In the genomic region with DNA sequence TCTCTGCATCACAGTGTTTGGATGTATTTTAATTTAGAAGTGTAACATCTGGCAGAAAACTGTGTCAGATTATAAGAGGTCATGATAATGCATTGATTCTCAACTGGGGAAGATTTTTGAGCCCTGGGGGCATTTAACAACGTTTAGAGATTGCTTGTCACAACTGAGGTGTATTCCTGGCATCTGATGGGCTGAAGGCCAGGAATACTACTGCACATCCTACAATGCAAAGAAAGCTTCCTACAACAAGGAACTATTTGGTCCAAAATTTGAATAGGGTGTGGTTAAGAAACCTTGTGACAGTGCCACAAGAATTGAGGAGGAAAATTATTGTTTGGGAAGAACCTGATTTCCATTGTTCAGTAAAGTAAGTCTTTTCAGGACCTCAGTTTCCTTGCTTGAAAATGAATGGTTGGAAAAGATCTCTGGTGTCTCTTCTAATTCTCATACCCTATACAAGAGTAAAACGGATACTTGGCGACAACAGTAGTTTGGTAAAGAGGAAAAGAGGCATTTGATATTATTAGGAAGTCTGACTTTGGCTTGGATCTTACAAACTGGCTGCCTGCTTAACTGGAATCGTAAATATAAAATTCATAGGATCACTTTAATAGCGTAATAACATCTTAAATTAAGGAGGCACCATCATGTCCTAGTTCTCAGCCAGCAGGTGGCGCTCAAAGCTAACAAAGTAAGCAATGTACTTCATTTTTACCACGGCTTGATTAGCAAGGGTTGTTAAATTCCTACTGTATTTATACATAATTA, we compare ENCODE assay signal across 8 cellular contexts. TPM values are rescaled to one million over a fixed set of nuclear protein-coding genes. Genes with fewer than 3 reads are reported as not detected.
DNase-seq lines count a peak whose midpoint lies in the region; ATAC-seq, FAIRE-seq and TF ChIP-seq lines count a peak whose summit lies in the region.

No MANE protein-coding gene starts in this region.

- peak; percentile 100 for FAIRE-seq in H54 (lab: Jason Lieb, UNC)

- peak; percentile 97 for TF ChIP-seq CTCF in chondrocyte (IDR thresholded peaks at IDR 0.05)

- DNase-seq in C1 segment of cervical spinal cord (lab: John Stamatoyannopoulos, UW) = peak in 11 of 14 donors; percentile 4 to 77 (median 35)
- peak; percentile 23 for DNase-seq in H54 (ENCODE audit: insufficient read length, low spot score)
- DNase-seq in NCI-H226 = peak; percentile 45
- peak; percentile 79 to 82 for DNase-seq in activated CD4-positive, alpha-beta T cell treated with anti-CD3 and anti-CD28 coated beads for 24 hours (ENCODE audit: low read depth in 2 of 2)
- DNase-seq in chondrocyte (ENCODE audit: low spot score) = no peak
- peak; percentile 88 for DNase-seq in left kidney (ENCODE audit: low read depth, low spot score)
- peak; percentile 81 to 84 for DNase-seq in stimulated activated CD4-positive, alpha-beta T cell treated with anti-CD3 and anti-CD28 coated beads, Interleukin-2, amount 100 ng/mL, for 48 hours

- H3K27ac Mint-ChIP-seq in chondrocyte (ENCODE audit: unreplicated experiment) = no peak overlapping the region

- peaks cover 2% of the 10 kb centered on the region for H3K4me1 Mint-ChIP-seq in chondrocyte (ENCODE audit: low read depth)

- TF ChIP-seq POLR2A in H54 (IDR thresholded peaks at IDR 0.05; ENCODE audit: low read depth, low read length) = no peak

- H3K36me3 Mint-ChIP-seq in chondrocyte (ENCODE audit: low read depth) = no peaks in the 10 kb centered on the region

- H3K27me3 Mint-ChIP-seq in chondrocyte (ENCODE audit: low read depth) = peaks cover 51% of the 10 kb centered on the region

- ATAC-seq in HG02678 (IDR thresholded peaks at IDR 0.05; ENCODE audit: unreplicated experiment) = no peak

- H3K4me3 Mint-ChIP-seq in chondrocyte (ENCODE audit: unreplicated experiment) = no peak overlapping the region

- no peaks in the 10 kb centered on the region for H3K9me3 Mint-ChIP-seq in chondrocyte (ENCODE audit: low read depth)

RNA-seq across cellular contexts. Expression of gene DAZL, which starts 4.3 kb away (rescaled TPM):
- not detected in 3 replicates for total RNA-seq in chondrocyte
